ENCODE assay signal across 18 cellular contexts in genomic region chr15:91892417-91892816, GRCh38.
"Had no signal": no experiment of that assay in that cellular context is flagged by ENCODE, and none has a peak within 500 bp of the region (broad histone marks: within the 10 kb centered on the region; RNA-seq: fewer than 3 reads in every experiment).

No MANE protein-coding gene starts in this region.

- H3K36me3 ChIP-seq: upper lobe of left lung had no signal

- H3K9me3 ChIP-seq: upper lobe of left lung had no signal

- H3K27me3 ChIP-seq: hepatocyte, spleen, upper lobe of left lung had no signal

- H2AFZ ChIP-seq: hepatocyte had no signal

- H3K79me2 ChIP-seq: hepatocyte had no signal

- H3K27ac ChIP-seq: hepatocyte, spleen, upper lobe of left lung had no signal

- DNase-seq: activated CD4-positive, alpha-beta memory T cell treated with anti-CD3 and anti-CD28 coated beads for 36 hours; activated CD4-positive, alpha-beta T cell treated with anti-CD3 and anti-CD28 coated beads for 4 hours; activated CD4-positive, CD25-positive, alpha-beta regulatory T cell; activated naive CD4-positive, alpha-beta T cell treated with Interleukin-2 at 50 U/mL for 16 hours; activated naive CD8-positive, alpha-beta T cell treated with anti-CD3 and anti-CD28 coated beads for 36 hours; activated T-cell treated with anti-CD3 and anti-CD28 coated beads, Interleukin-2, amount 50 U/mL, for 48 hours; cerebellar nuclear complex; cortex of kidney; effector CD4-positive, alpha-beta T cell; immature natural killer cell; kidney glomerular epithelial cell; nephron progenitor cell; spleen; stimulated activated CD4-positive, alpha-beta T cell treated with anti-CD3 and anti-CD28 coated beads, Interleukin-4, amount 100 ng/mL, for 1 hour; stimulated activated naive CD4-positive, alpha-beta T cell treated with Interleukin-2 at 50 U/mL for 16 hours; T-helper 9 cell; upper lobe of left lung had no signal

- H3K4me2 ChIP-seq: hepatocyte had no signal

- H3K4me3 ChIP-seq: hepatocyte, spleen, upper lobe of left lung had no signal
